Comparison of ENCODE assay signal across 19 cellular contexts in the genomic region with DNA sequence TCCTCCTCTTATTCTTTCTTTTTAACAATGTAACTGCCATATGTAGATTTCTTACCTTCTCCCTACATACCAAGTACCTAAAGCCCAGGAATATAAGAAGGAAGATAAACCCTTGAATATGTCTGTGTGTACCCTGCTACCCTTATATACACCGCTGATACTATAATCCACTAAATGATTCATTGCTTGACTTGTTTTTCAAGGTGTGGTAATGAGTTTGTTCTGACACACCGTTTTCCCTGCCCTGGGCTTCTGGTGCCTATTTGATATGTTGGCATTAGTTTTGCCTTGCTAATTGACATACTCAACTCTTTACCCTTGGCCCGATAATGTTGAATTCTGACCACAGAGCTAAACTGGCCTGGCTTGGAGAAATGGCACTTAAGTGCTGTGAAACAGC.
DNase-seq lines count a peak whose midpoint lies in the region; ATAC-seq and TF ChIP-seq lines count a peak whose summit lies in the region.
"Had no signal": no experiment of that assay in that cellular context is flagged by ENCODE, and none has a peak within 500 bp of the region (broad histone marks: within the 10 kb centered on the region; RNA-seq: fewer than 3 reads in every experiment).

No MANE protein-coding gene starts in this region.

- no peak overlapping the region for H3K4me3 Mint-ChIP-seq in stimulated activated naive CD8-positive, alpha-beta T cell treated with anti-CD3 and anti-CD28 coated beads, Interleukin-15, amount 100 ng/mL, for 72 hours
- no peak overlapping the region for H3K4me3 Mint-ChIP-seq in T-helper 17 cell
- H3K4me3 Mint-ChIP-seq in naive thymus-derived CD8-positive, alpha-beta T cell: no peak overlapping the region
- H3K4me3 Mint-ChIP-seq: HFFc6 had no signal

- peaks cover 5% of the 10 kb centered on the region for H3K4me1 Mint-ChIP-seq in stimulated activated naive CD8-positive, alpha-beta T cell treated with anti-CD3 and anti-CD28 coated beads, Interleukin-15, amount 100 ng/mL, for 72 hours
- H3K4me1 Mint-ChIP-seq in T-helper 17 cell: no peaks in the 10 kb centered on the region
- H3K4me1 Mint-ChIP-seq in naive thymus-derived CD8-positive, alpha-beta T cell: peaks cover 0 to 15% (median 3%) of the 10 kb centered on the region in 4 donors

- no peak overlapping the region for H3K27ac Mint-ChIP-seq in stimulated activated naive CD8-positive, alpha-beta T cell treated with anti-CD3 and anti-CD28 coated beads, Interleukin-15, amount 100 ng/mL, for 72 hours
- peak overlapping the region; percentile 45 for H3K27ac Mint-ChIP-seq in T-helper 17 cell
- H3K27ac Mint-ChIP-seq in naive thymus-derived CD8-positive, alpha-beta T cell: no peak overlapping the region
- H3K27ac Mint-ChIP-seq: HFFc6 had no signal

- H3K36me3 Mint-ChIP-seq in T-helper 17 cell (ENCODE audit: low read depth): no peaks in the 10 kb centered on the region
- H3K36me3 Mint-ChIP-seq in naive thymus-derived CD8-positive, alpha-beta T cell: no peaks in the 10 kb centered on the region

- H3K27me3 ChIP-seq in foreskin keratinocyte: no peaks in the 10 kb centered on the region
- H3K27me3 ChIP-seq: BLaER1 treated with 17β-estradiol and CSF1 and Interleukin-3, amounts not matched to agents 10 nM and 100 nM; Peyer's patch had no signal

- ATAC-seq in stimulated activated naive CD8-positive, alpha-beta T cell treated with anti-CD3 and anti-CD28 coated beads, Interleukin-15, amount 100 ng/mL, for 72 hours: peak; percentile 46
- no peak for ATAC-seq in stimulated activated naive CD8-positive, alpha-beta T cell treated with anti-CD3 and anti-CD28 coated beads, Interleukin-15, Interleukin-2, amounts not matched to agents 100 U/mL and 50 U/mL, for 24 hours
- ATAC-seq in T-helper 17 cell (no peak), foreskin keratinocyte (peak; percentile 95)
- ATAC-seq in naive thymus-derived CD8-positive, alpha-beta T cell: no peak
- ATAC-seq: A549 had no signal

- POLR2A ChIA-PET in naive thymus-derived CD8-positive, alpha-beta T cell (lab: Charles Lee): no interaction called here

- peak overlapping the region; percentile 40 for H3K27ac ChIP-seq in foreskin keratinocyte
- H3K27ac ChIP-seq: A549; BLaER1 treated with 17β-estradiol and CSF1 and Interleukin-3, amounts not matched to agents 10 nM and 100 nM; Peyer's patch had no signal

- H3K4me1 ChIP-seq in foreskin keratinocyte: peaks cover 8% of the 10 kb centered on the region
- H3K4me1 ChIP-seq: A549; BLaER1 treated with 17β-estradiol and CSF1 and Interleukin-3, amounts not matched to agents 10 nM and 100 nM; Peyer's patch had no signal

- no peaks in the 10 kb centered on the region for H3K9me3 Mint-ChIP-seq in stimulated activated naive CD8-positive, alpha-beta T cell treated with anti-CD3 and anti-CD28 coated beads, Interleukin-15, amount 100 ng/mL, for 72 hours
- H3K9me3 Mint-ChIP-seq in naive thymus-derived CD8-positive, alpha-beta T cell: no peaks in the 10 kb centered on the region
- H3K9me3 Mint-ChIP-seq: HFFc6 had no signal

- no peak for TF ChIP-seq CTCF in foreskin keratinocyte (conservative IDR thresholded peaks at IDR 0.05)

- peaks cover 15% of the 10 kb centered on the region for H3K27me3 Mint-ChIP-seq in stimulated activated naive CD8-positive, alpha-beta T cell treated with anti-CD3 and anti-CD28 coated beads, Interleukin-15, amount 100 ng/mL, for 72 hours
- H3K27me3 Mint-ChIP-seq in T-helper 17 cell: no peaks in the 10 kb centered on the region
- peaks cover 1 to 18% (median 2%) of the 10 kb centered on the region in 5 donors for H3K27me3 Mint-ChIP-seq in naive thymus-derived CD8-positive, alpha-beta T cell

- no peak for DNase-seq in stimulated activated naive CD8-positive, alpha-beta T cell treated with anti-CD3 and anti-CD28 coated beads, Interleukin-15, amount 100 ng/mL, for 72 hours
- DNase-seq in stimulated activated naive CD8-positive, alpha-beta T cell treated with anti-CD3 and anti-CD28 coated beads, Interleukin-15, Interleukin-2, amounts not matched to agents 100 U/mL and 50 U/mL, for 24 hours: no peak
- DNase-seq in T-helper 17 cell (no peak), foreskin keratinocyte (peak; percentile 57 to 79)
- DNase-seq in activated CD4-positive, CD25-positive, alpha-beta regulatory T cell (lab: John Stamatoyannopoulos, UW): no peak
- DNase-seq in activated CD4-positive, CD25-positive, alpha-beta regulatory T cell treated with anti-CD3 and anti-CD28 coated beads, Interleukin-2, amount 50 U/mL, for 72 hours: no peak
- DNase-seq in stimulated activated CD4-positive, alpha-beta T cell treated with anti-CD3 and anti-CD28 coated beads, Interleukin-4, amount 100 ng/mL, for 1 hour: no peak
- DNase-seq in naive thymus-derived CD8-positive, alpha-beta T cell: no peak
- DNase-seq: GF-D8, HFFc6, KBM-7, NCI-H1436, NCI-H2029 treated with DMSO at 0.1 percent for 48 hours, NCI-H2171 treated with DMSO at 0.1 percent for 48 hours, NCI-H510A, Peyer's patch, SHP77 had no signal

- no peaks in the 10 kb centered on the region for H3K9me3 ChIP-seq in T-helper 17 cell (ENCODE audit: control insufficient read depth, low read length, poor library complexity, severe bottlenecking)
- H3K9me3 ChIP-seq: A549, Peyer's patch had no signal

Comparison
In these comparisons a context has a peak if more than half of its experiments do, and no peak if none do; other contexts are left out.
1. ATAC-seq: peak in stimulated activated naive CD8-positive, alpha-beta T cell treated with anti-CD3 and anti-CD28 coated beads, Interleukin-15, amount 100 ng/mL, for 72 hours (single experiment) and foreskin keratinocyte (single experiment); none in stimulated activated naive CD8-positive, alpha-beta T cell treated with anti-CD3 and anti-CD28 coated beads, Interleukin-15, Interleukin-2, amounts not matched to agents 100 U/mL and 50 U/mL, for 24 hours (single experiment), T-helper 17 cell (single experiment) and naive thymus-derived CD8-positive, alpha-beta T cell (0 of 2).
2. DNase-seq: peak in foreskin keratinocyte (2 of 2); none in stimulated activated naive CD8-positive, alpha-beta T cell treated with anti-CD3 and anti-CD28 coated beads, Interleukin-15, amount 100 ng/mL, for 72 hours (0 of 2), stimulated activated naive CD8-positive, alpha-beta T cell treated with anti-CD3 and anti-CD28 coated beads, Interleukin-15, Interleukin-2, amounts not matched to agents 100 U/mL and 50 U/mL, for 24 hours (single experiment), T-helper 17 cell (0 of 3), activated CD4-positive, CD25-positive, alpha-beta regulatory T cell (0 of 4), activated CD4-positive, CD25-positive, alpha-beta regulatory T cell treated with anti-CD3 and anti-CD28 coated beads, Interleukin-2, amount 50 U/mL, for 72 hours (single experiment), stimulated activated CD4-positive, alpha-beta T cell treated with anti-CD3 and anti-CD28 coated beads, Interleukin-4, amount 100 ng/mL, for 1 hour (single experiment) and naive thymus-derived CD8-positive, alpha-beta T cell (0 of 10).